14 cellular contexts compared by ENCODE assay signal in genomic region chr5:158802941-158803341, GRCh38.
DNase-seq lines count a peak whose midpoint lies in the region; ATAC-seq and TF ChIP-seq lines count a peak whose summit lies in the region.
"Had no signal": no experiment of that assay in that cellular context is flagged by ENCODE, and none has a peak within 500 bp of the region (broad histone marks: within the 10 kb centered on the region; RNA-seq: fewer than 3 reads in every experiment).

No MANE protein-coding gene starts in this region.

- H3K36me3 ChIP-seq in body of pancreas (replicated peaks in 1 of 2; ENCODE audit: insufficient read depth in 1 of 2, low read depth in 2 of 2) (no peaks in the 10 kb centered on the region), heart right ventricle (no peaks in the 10 kb centered on the region)

- H3K27ac ChIP-seq in body of pancreas = peak overlapping the region in 1 of 4 donors; percentile 26
- peak overlapping the region in 7 of 10 donors; percentile 11 to 54 (median 28) for H3K27ac ChIP-seq in heart right ventricle
- H3K27ac ChIP-seq: C4-2B had no signal

- H3K9me3 ChIP-seq in body of pancreas (no peaks in the 10 kb centered on the region), heart right ventricle (no peaks in the 10 kb centered on the region)

- TF ChIP-seq CTCF in body of pancreas (IDR thresholded peaks at IDR 0.05) (no peak), heart right ventricle (IDR thresholded peaks at IDR 0.05) (no peak)

- H3K27me3 Mint-ChIP-seq in stimulated activated memory B cell treated with anti-CD40 and anti-IgM and Interleukin-4, amounts not matched to agents 10 μg/mL and 1 μg/mL and 100 μg/mL, for 72 hours = no peaks in the 10 kb centered on the region

- H3K9me3 Mint-ChIP-seq in stimulated activated memory B cell treated with anti-CD40 and anti-IgM and Interleukin-4, amounts not matched to agents 10 μg/mL and 1 μg/mL and 100 μg/mL, for 72 hours = no peaks in the 10 kb centered on the region
- H3K9me3 Mint-ChIP-seq: activated naive CD4-positive, alpha-beta T cell treated with anti-CD3 and anti-CD28 coated beads, Interleukin-2, amount 50 U/mL, for 24 hours; T-helper 1 cell treated with Interleukin-12 subunit alpha and Interleukin-12 subunit beta and Interleukin-4 antibody, amounts not matched to agents 30 μg/mL and 1 μg/mL, for 36 hours had no signal

- ATAC-seq in body of pancreas (peak; percentile 16), heart right ventricle (peak in 7 of 8 donors; percentile 45 to 72 (median 56)), HG03460 (IDR thresholded peaks at IDR 0.05; ENCODE audit: unreplicated experiment) (no peak), GM19395 (IDR thresholded peaks at IDR 0.05; ENCODE audit: unreplicated experiment) (no peak)
- no peak for ATAC-seq in stimulated activated memory B cell treated with anti-CD40 and anti-IgM and Interleukin-4, amounts not matched to agents 10 μg/mL and 1 μg/mL and 100 μg/mL, for 72 hours
- ATAC-seq: activated CD4-positive, CD25-positive, alpha-beta regulatory T cell treated with anti-CD3 and anti-CD28 coated beads, Interleukin-2, amount 50 U/mL, for 24 hours had no signal

- in situ Hi-C loops in KBM-7 (cut with MboI; ENCODE audit: low pct_unique_long_range_greater_than_20kb, low sequenced_read_pairs) = no loop called here

- H3K4me3 Mint-ChIP-seq in stimulated activated memory B cell treated with anti-CD40 and anti-IgM and Interleukin-4, amounts not matched to agents 10 μg/mL and 1 μg/mL and 100 μg/mL, for 72 hours = no peak overlapping the region
- H3K4me3 Mint-ChIP-seq: activated naive CD4-positive, alpha-beta T cell treated with anti-CD3 and anti-CD28 coated beads, Interleukin-2, amount 50 U/mL, for 24 hours; T-helper 1 cell treated with Interleukin-12 subunit alpha and Interleukin-12 subunit beta and Interleukin-4 antibody, amounts not matched to agents 30 μg/mL and 1 μg/mL, for 36 hours had no signal

- H3K4me1 ChIP-seq in body of pancreas (peaks cover 7% of the 10 kb centered on the region), heart right ventricle (peaks cover 0 to 74% (median 39%) of the 10 kb centered on the region in 9 donors)

- WGBS in body of pancreas, 2 donors = 42 to 48% methylated on average over 6 of the region's 6 CpGs
- 40 to 51% methylated on average over 6 of the region's 6 CpGs for WGBS in heart right ventricle, 2 donors

- peaks cover 44% of the 10 kb centered on the region for H3K4me1 Mint-ChIP-seq in stimulated activated memory B cell treated with anti-CD40 and anti-IgM and Interleukin-4, amounts not matched to agents 10 μg/mL and 1 μg/mL and 100 μg/mL, for 72 hours
- H3K4me1 Mint-ChIP-seq: activated naive CD4-positive, alpha-beta T cell treated with anti-CD3 and anti-CD28 coated beads, Interleukin-2, amount 50 U/mL, for 24 hours had no signal

- peak; percentile 30 for DNase-seq in EL
- no peak for DNase-seq in body of pancreas
- peak in 1 of 2 donors; percentile 13 for DNase-seq in heart right ventricle
- DNase-seq in NCI-H2081 (lab: John Stamatoyannopoulos, UW) = no peak
- no peak for DNase-seq in KBM-7
- DNase-seq: activated CD8-positive, alpha-beta memory T cell treated with anti-CD3 and anti-CD28 coated beads, Interleukin-2, amount 50 U/mL, for 4 hours; mesendoderm had no signal

- TF ChIP-seq POLR2A in body of pancreas (IDR thresholded peaks at IDR 0.05) = no peak

- H3K27me3 ChIP-seq in body of pancreas (no peaks in the 10 kb centered on the region), heart right ventricle (no peaks in the 10 kb centered on the region)

- intact Hi-C loops in body of pancreas (cut with DNase I) (no loop called here), heart right ventricle (cut with DNase I) (loop anchor here in 1 of 10 donors (10.0 kb wide), 1 partner anchor 72 kb away; no protein-coding TSS in a partner anchor)

- H3K4me3 ChIP-seq in body of pancreas (no peak overlapping the region), heart right ventricle (no peak overlapping the region)

- peaks cover 44% of the 10 kb centered on the region for H3K36me3 Mint-ChIP-seq in stimulated activated memory B cell treated with anti-CD40 and anti-IgM and Interleukin-4, amounts not matched to agents 10 μg/mL and 1 μg/mL and 100 μg/mL, for 72 hours
- H3K36me3 Mint-ChIP-seq: activated naive CD4-positive, alpha-beta T cell treated with anti-CD3 and anti-CD28 coated beads, Interleukin-2, amount 50 U/mL, for 24 hours had no signal

- peak overlapping the region; percentile 34 for H3K27ac Mint-ChIP-seq in stimulated activated memory B cell treated with anti-CD40 and anti-IgM and Interleukin-4, amounts not matched to agents 10 μg/mL and 1 μg/mL and 100 μg/mL, for 72 hours
- H3K27ac Mint-ChIP-seq: activated naive CD4-positive, alpha-beta T cell treated with anti-CD3 and anti-CD28 coated beads, Interleukin-2, amount 50 U/mL, for 24 hours; T-helper 1 cell treated with Interleukin-12 subunit alpha and Interleukin-12 subunit beta and Interleukin-4 antibody, amounts not matched to agents 30 μg/mL and 1 μg/mL, for 36 hours had no signal

Comparison
In these comparisons a context has a peak if more than half of its experiments do, and no peak if none do; other contexts are left out.
1. ATAC-seq: peak in body of pancreas (single experiment) and heart right ventricle (7 of 8); none in stimulated activated memory B cell treated with anti-CD40 and anti-IgM and Interleukin-4, amounts not matched to agents 10 μg/mL and 1 μg/mL and 100 μg/mL, for 72 hours (single experiment), HG03460 (single experiment) and GM19395 (single experiment).